16 cellular contexts compared by ENCODE assay signal in genomic region chr9:135302329-135303279, GRCh38.
DNase-seq lines count a peak whose midpoint lies in the region; ATAC-seq, FAIRE-seq and TF ChIP-seq lines count a peak whose summit lies in the region.
"Had no signal": no experiment of that assay in that cellular context is flagged by ENCODE, and none has a peak within 500 bp of the region (broad histone marks: within the 10 kb centered on the region; RNA-seq: fewer than 3 reads in every experiment).

No MANE protein-coding gene starts in this region.

- no peak overlapping the region for H3K27ac Mint-ChIP-seq in activated CD8-positive, alpha-beta T cell treated with anti-CD3 and anti-CD28 coated beads, Interleukin-2, amount 10 ng/mL, durations not matched to agents 7 days and 5 days
- no peak overlapping the region for H3K27ac Mint-ChIP-seq in activated CD8-positive, alpha-beta T cell treated with anti-CD3 and anti-CD28 coated beads for 36 hours
- no peak overlapping the region for H3K27ac Mint-ChIP-seq in type B pancreatic cell
- H3K27ac Mint-ChIP-seq: IgD-negative memory B cell had no signal

- no peak for FAIRE-seq in kidney (lab: Jason Lieb, UNC)
- FAIRE-seq: H54 had no signal

- no peak for ATAC-seq in activated CD8-positive, alpha-beta T cell treated with anti-CD3 and anti-CD28 coated beads, Interleukin-2, amount 10 ng/mL, durations not matched to agents 7 days and 5 days
- ATAC-seq in activated CD8-positive, alpha-beta T cell treated with anti-CD3 and anti-CD28 coated beads for 36 hours, result no peak
- no peak for ATAC-seq in HG02623 (IDR thresholded peaks at IDR 0.05; ENCODE audit: unreplicated experiment)
- ATAC-seq: PC-3 had no signal

- peak; percentile 9 for DNase-seq in activated CD8-positive, alpha-beta T cell treated with anti-CD3 and anti-CD28 coated beads, Interleukin-2, amount 10 ng/mL, durations not matched to agents 7 days and 5 days
- DNase-seq in activated CD8-positive, alpha-beta T cell treated with anti-CD3 and anti-CD28 coated beads for 36 hours, result no peak
- DNase-seq in kidney (peak; percentile 49), type B pancreatic cell (ENCODE audit: extremely low spot score, unreplicated experiment) (peak; percentile 59), NCI-H1105 (lab: John Stamatoyannopoulos, UW) (no peak)
- DNase-seq in central memory CD4-positive, alpha-beta T cell, result no peak
- DNase-seq: DMS 273 treated with DMSO at 0.1 percent for 48 hours, Kasumi-1, NCI-H187, NCI-H446, PC-3 had no signal

- H3K27ac ChIP-seq in HEK293 (ENCODE audit: extremely low read depth, low read depth, low read length), result no peak overlapping the region
- no peak overlapping the region for H3K27ac ChIP-seq in kidney (ENCODE audit: low read depth in 2 of 2, low read length in 2 of 2)
- H3K27ac ChIP-seq: C4-2B had no signal

- no peak overlapping the region for H3K9ac ChIP-seq in kidney (ENCODE audit: low read length in 2 of 2)

- CTCF ChIA-PET in activated CD8-positive, alpha-beta T cell treated with anti-CD3 and anti-CD28 coated beads, Interleukin-2, amount 10 ng/mL, durations not matched to agents 7 days and 5 days (lab: Charles Lee), result no interaction called here
- CTCF ChIA-PET in activated CD8-positive, alpha-beta T cell treated with anti-CD3 and anti-CD28 coated beads for 36 hours (lab: Charles Lee), result no interaction called here
- CTCF ChIA-PET in HEK293 (lab: Yijun Ruan, JAX), result no interaction called here

- intact Hi-C loops in activated CD8-positive, alpha-beta T cell treated with anti-CD3 and anti-CD28 coated beads for 36 hours (cut with micrococcal nuclease), result no loop called here
- intact Hi-C loops in kidney (cut with DNase I), result no loop called here

- no peaks in the 10 kb centered on the region for H3K9me3 ChIP-seq in HEK293 (ENCODE audit: control insufficient read depth, insufficient read depth, low read depth, low read length)
- H3K9me3 ChIP-seq in kidney (ENCODE audit: control insufficient read depth in 1 of 2, low read length in 2 of 2), result no peaks in the 10 kb centered on the region

- H3K36me3 ChIP-seq in HEK293 (ENCODE audit: control insufficient read depth in 2 of 2, insufficient read depth in 1 of 2, low read length in 2 of 2) (no peaks in the 10 kb centered on the region), kidney (ENCODE audit: control insufficient read depth in 1 of 2, insufficient read depth in 2 of 2, low read length in 2 of 2) (no peaks in the 10 kb centered on the region)

- H3K4me3 Mint-ChIP-seq in activated CD8-positive, alpha-beta T cell treated with anti-CD3 and anti-CD28 coated beads, Interleukin-2, amount 10 ng/mL, durations not matched to agents 7 days and 5 days, result no peak overlapping the region
- no peak overlapping the region for H3K4me3 Mint-ChIP-seq in activated CD8-positive, alpha-beta T cell treated with anti-CD3 and anti-CD28 coated beads for 36 hours
- no peak overlapping the region for H3K4me3 Mint-ChIP-seq in type B pancreatic cell
- H3K4me3 Mint-ChIP-seq: IgD-negative memory B cell had no signal

- H3K9me3 Mint-ChIP-seq in activated CD8-positive, alpha-beta T cell treated with anti-CD3 and anti-CD28 coated beads, Interleukin-2, amount 10 ng/mL, durations not matched to agents 7 days and 5 days (ENCODE audit: insufficient read depth), result no peaks in the 10 kb centered on the region
- no peaks in the 10 kb centered on the region for H3K9me3 Mint-ChIP-seq in activated CD8-positive, alpha-beta T cell treated with anti-CD3 and anti-CD28 coated beads for 36 hours
- no peaks in the 10 kb centered on the region for H3K9me3 Mint-ChIP-seq in type B pancreatic cell

- no peak for TF ChIP-seq CTCF in activated CD8-positive, alpha-beta T cell treated with anti-CD3 and anti-CD28 coated beads for 36 hours (IDR thresholded peaks at IDR 0.05)
- TF ChIP-seq CTCF in HEK293 (tag by site-specific recombination; IDR thresholded peaks at IDR 0.05) (no peak), kidney (IDR thresholded peaks at IDR 0.05; ENCODE audit: borderline replicate concordance, extremely low read depth, insufficient read depth) (no peak), type B pancreatic cell (conservative IDR thresholded peaks at IDR 0.05) (no peak)

- no peaks in the 10 kb centered on the region for H3K27me3 Mint-ChIP-seq in activated CD8-positive, alpha-beta T cell treated with anti-CD3 and anti-CD28 coated beads, Interleukin-2, amount 10 ng/mL, durations not matched to agents 7 days and 5 days (ENCODE audit: low read depth)
- H3K27me3 Mint-ChIP-seq in activated CD8-positive, alpha-beta T cell treated with anti-CD3 and anti-CD28 coated beads for 36 hours, result peaks cover 6% of the 10 kb centered on the region
- H3K27me3 Mint-ChIP-seq in type B pancreatic cell, result peaks cover 78% of the 10 kb centered on the region

- H3K4me1 Mint-ChIP-seq in activated CD8-positive, alpha-beta T cell treated with anti-CD3 and anti-CD28 coated beads, Interleukin-2, amount 10 ng/mL, durations not matched to agents 7 days and 5 days (ENCODE audit: low read depth), result no peaks in the 10 kb centered on the region
- no peaks in the 10 kb centered on the region for H3K4me1 Mint-ChIP-seq in activated CD8-positive, alpha-beta T cell treated with anti-CD3 and anti-CD28 coated beads for 36 hours (ENCODE audit: low read depth)
- H3K4me1 Mint-ChIP-seq in type B pancreatic cell (ENCODE audit: unreplicated experiment), result no peaks in the 10 kb centered on the region

- H3K36me3 Mint-ChIP-seq in activated CD8-positive, alpha-beta T cell treated with anti-CD3 and anti-CD28 coated beads, Interleukin-2, amount 10 ng/mL, durations not matched to agents 7 days and 5 days (ENCODE audit: low read depth), result no peaks in the 10 kb centered on the region
- no peaks in the 10 kb centered on the region for H3K36me3 Mint-ChIP-seq in activated CD8-positive, alpha-beta T cell treated with anti-CD3 and anti-CD28 coated beads for 36 hours (ENCODE audit: low read depth)
- no peaks in the 10 kb centered on the region for H3K36me3 Mint-ChIP-seq in type B pancreatic cell

- no peak overlapping the region for H3K4me3 ChIP-seq in HEK293 (ENCODE audit: low read depth, low read length)
- H3K4me3 ChIP-seq in kidney (ENCODE audit: low read length in 2 of 2), result no peak overlapping the region

- H3K4me1 ChIP-seq in HEK293 (ENCODE audit: control insufficient read depth, insufficient read depth, low read length) (no peaks in the 10 kb centered on the region), kidney (ENCODE audit: control insufficient read depth in 1 of 2, insufficient read depth in 1 of 2, low read depth in 1 of 2, low read length in 2 of 2) (no peaks in the 10 kb centered on the region)

- POLR2A ChIA-PET in activated CD8-positive, alpha-beta T cell treated with anti-CD3 and anti-CD28 coated beads, Interleukin-2, amount 10 ng/mL, durations not matched to agents 7 days and 5 days (lab: Charles Lee), result no interaction called here
- POLR2A ChIA-PET in activated CD8-positive, alpha-beta T cell treated with anti-CD3 and anti-CD28 coated beads for 36 hours (lab: Charles Lee), result no interaction called here
- POLR2A ChIA-PET in HEK293 (lab: Yijun Ruan, JAX), result no interaction called here

TF ChIP-seq in HEK293, 187 proteins besides CTCF, POLR2A, EP300 and RAD21:
- no peak for TF ChIP-seq ZNF174 (tag by site-specific recombination; IDR thresholded peaks at IDR 0.05)
- no peak for TF ChIP-seq ZNF10 (tag by site-specific recombination; IDR thresholded peaks at IDR 0.05)
- no peak for TF ChIP-seq ZBTB8A (tag by site-specific recombination; IDR thresholded peaks at IDR 0.05)
- TF ChIP-seq ZBTB17 (tag by site-specific recombination; IDR thresholded peaks at IDR 0.05), result peak; percentile 32
- 0 out of 2 replicates have a peak, but pooled peaks have one; percentile 21 for TF ChIP-seq KLF9 (tag by site-specific recombination; IDR thresholded peaks at IDR 0.05; ENCODE audit: low read depth)
TF ChIP-seq in HEK293: peak in this region for 2.

Comparison
In these comparisons a context has a peak if more than half of its experiments do, and no peak if none do; other contexts are left out.
1. DNase-seq: peak in activated CD8-positive, alpha-beta T cell treated with anti-CD3 and anti-CD28 coated beads, Interleukin-2, amount 10 ng/mL, durations not matched to agents 7 days and 5 days (single experiment), kidney (single experiment) and type B pancreatic cell (single experiment); none in activated CD8-positive, alpha-beta T cell treated with anti-CD3 and anti-CD28 coated beads for 36 hours (single experiment), NCI-H1105 (single experiment) and central memory CD4-positive, alpha-beta T cell (single experiment).